ENCODE assay signal across 23 cellular contexts in the genomic region with DNA sequence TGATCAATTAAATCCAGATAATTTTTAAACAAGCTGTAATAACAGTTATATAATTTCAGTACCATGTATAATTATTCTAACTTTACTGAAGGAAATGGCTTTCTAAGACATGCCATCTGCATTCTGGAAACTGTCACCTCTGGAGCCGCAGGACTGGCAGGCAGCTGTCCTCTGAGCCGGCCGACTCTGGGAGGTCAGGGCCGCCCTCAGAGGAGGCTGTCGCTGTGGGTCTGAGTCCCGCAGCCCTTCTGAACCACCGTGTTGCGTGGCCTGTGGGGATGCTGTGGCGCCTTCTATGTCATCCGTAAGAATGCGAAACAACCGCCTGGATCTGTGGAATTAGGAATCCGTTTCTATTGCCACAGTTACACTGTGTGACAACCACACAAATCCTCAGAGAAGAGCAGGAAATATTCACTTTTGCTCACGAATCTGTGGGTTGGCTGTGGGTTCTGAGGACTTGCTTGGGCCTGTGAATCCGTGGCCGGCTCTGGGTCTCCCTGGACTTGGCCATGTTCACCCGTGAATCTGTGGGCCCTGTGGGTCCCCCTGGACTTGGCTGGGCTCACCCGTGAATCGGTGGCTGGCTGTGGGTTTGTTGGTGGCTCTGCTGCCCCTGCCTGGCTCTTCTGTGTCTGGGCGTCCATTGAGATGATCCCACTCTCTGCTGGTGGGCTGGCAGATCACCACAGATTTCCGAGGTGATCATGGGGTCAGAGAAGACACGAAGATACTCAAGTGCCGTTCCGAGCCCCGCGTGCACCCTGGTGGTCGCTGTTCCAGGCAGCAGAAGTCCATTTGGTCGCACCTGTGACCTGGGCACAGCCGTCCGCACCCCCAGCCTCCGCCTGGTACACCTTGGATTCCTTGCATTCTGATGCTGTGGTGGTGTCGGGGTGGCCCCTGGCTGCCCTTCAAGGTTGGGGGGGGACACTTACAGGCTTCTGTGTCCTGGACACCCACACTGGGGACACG. TPM values are rescaled to one million over a fixed set of nuclear protein-coding genes. Genes with fewer than 3 reads are reported as not detected.
"Had no signal": no experiment of that assay in that cellular context is flagged by ENCODE, and none has a peak within 500 bp of the region (broad histone marks: within the 10 kb centered on the region; RNA-seq: fewer than 3 reads in every experiment).

No MANE protein-coding gene starts in this region.

- H3K27ac ChIP-seq: RWPE1, SJSA1, SK-N-MC had no signal

- DNase-seq: IMR-90; Karpas-422; KG1; MG63; NCI-H1092; NCI-H1436 treated with DMSO at 0.1 percent for 48 hours; NCI-H1694; NCI-H187 treated with DMSO at 0.1 percent for 48 hours; NCI-H2029 treated with DMSO at 0.1 percent for 48 hours; NCI-H2227 treated with DMSO at 0.1 percent for 48 hours; NCI-H524; NCI-H526 treated with DMSO at 0.1 percent for 48 hours; NCI-H774; NK-92 treated with Interleukin-12 subunit alpha and Interleukin-12 subunit beta, amount 100 ng/mL, for 24 hours; PC-3; SIG-M5 had no signal

- H3K9me3 ChIP-seq: MG63 had no signal

- H3K4me3 ChIP-seq: MG63, SJSA1, SK-N-MC had no signal

- H3K4me1 ChIP-seq: SJSA1 had no signal

- ATAC-seq: HepG2, Panc1, PC-3 had no signal

- H3K36me3 ChIP-seq: MG63, SJSA1 had no signal

RNA-seq across cellular contexts. Expression of a gene that starts 17.4 kb away (rescaled TPM):
- total RNA-seq: HT1080, NCI-H460, SJSA1 had no signal
- polyA plus RNA-seq: HepG2 had no signal
